8 cellular contexts compared by ENCODE assay signal in the genomic region with DNA sequence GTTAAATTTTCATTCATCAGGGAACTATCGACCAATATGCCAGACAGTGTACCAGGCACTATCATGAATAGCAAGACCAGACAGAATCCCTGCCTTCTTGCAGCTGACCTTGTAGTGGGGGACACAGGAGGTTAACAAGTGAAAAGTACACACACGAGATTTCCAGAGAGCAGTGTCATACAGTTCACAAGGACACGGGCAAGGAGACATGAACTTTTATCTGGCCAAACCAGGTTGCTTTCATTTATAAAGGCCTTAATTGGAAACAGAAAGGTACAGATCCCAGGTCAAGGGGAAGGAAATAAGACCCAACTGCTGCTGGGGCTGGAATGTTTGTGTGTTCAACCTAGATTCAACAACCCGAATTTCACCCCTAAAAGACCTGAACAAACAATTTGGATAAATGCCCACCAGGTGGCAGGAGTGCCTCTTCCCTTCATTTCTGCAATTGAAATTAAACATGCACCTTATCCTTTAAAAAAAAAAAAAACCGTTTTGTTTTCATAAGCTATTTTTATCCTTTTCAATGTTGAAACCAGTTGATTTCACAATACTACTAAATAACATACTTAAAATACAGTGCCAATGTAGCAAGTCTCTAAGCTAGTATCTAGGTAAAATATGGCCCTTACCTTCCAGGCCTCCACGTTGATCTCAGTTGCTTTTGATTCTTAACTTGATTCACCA.
A peak's percentile ranks its signal among the peaks of the same experiment; 100 is the strongest.
DNase-seq lines count a peak whose midpoint lies in the region; ATAC-seq and TF ChIP-seq lines count a peak whose summit lies in the region.

No MANE protein-coding gene starts in this region.

- no peak overlapping the region for H3K4me3 Mint-ChIP-seq in natural killer cell
- no peak overlapping the region for H3K4me3 Mint-ChIP-seq in natural killer cell treated with Interleukin-12 subunit alpha and Interleukin-12 subunit beta and Interleukin-15 and Interleukin-18, amount 100 ng/mL, for 72 hours
- no peak overlapping the region for H3K4me3 Mint-ChIP-seq in effector memory CD8-positive, alpha-beta T cell

- no peaks in the 10 kb centered on the region for H3K36me3 Mint-ChIP-seq in natural killer cell
- H3K36me3 Mint-ChIP-seq in natural killer cell treated with Interleukin-12 subunit alpha and Interleukin-12 subunit beta and Interleukin-15 and Interleukin-18, amount 100 ng/mL, for 72 hours = no peaks in the 10 kb centered on the region
- no peaks in the 10 kb centered on the region for H3K36me3 Mint-ChIP-seq in effector memory CD8-positive, alpha-beta T cell (ENCODE audit: insufficient read depth)

- H3K23ac ChIP-seq in mesendoderm (ENCODE audit: low read length) = no peak overlapping the region

- whole genome bisulfite sequencing in mesendoderm (ENCODE audit: extremely low coverage, insufficient coverage, low lambda C conversion rate) = no CpG with 5 or more reads among the region's 6 CpGs

- no peak overlapping the region for H4K5ac ChIP-seq in mesendoderm (ENCODE audit: low read length)

- no peaks in the 10 kb centered on the region for H3K36me3 ChIP-seq in mesendoderm (ENCODE audit: control insufficient read depth, insufficient read depth, low read length)
- H3K36me3 ChIP-seq in thoracic aorta = no peaks in the 10 kb centered on the region
- no peaks in the 10 kb centered on the region for H3K36me3 ChIP-seq in MG63

- no peaks in the 10 kb centered on the region for H3K79me1 ChIP-seq in mesendoderm (ENCODE audit: low read length)

- peak; percentile 60 for TF ChIP-seq CTCF in natural killer cell (IDR thresholded peaks at IDR 0.05)
- peak; percentile 14; the same call in 1 of the 2 replicates for TF ChIP-seq CTCF in WI38 (IDR thresholded peaks at IDR 0.05; ENCODE audit: low read depth, low read length)
- TF ChIP-seq CTCF in thoracic aorta (IDR thresholded peaks at IDR 0.05) = peak; percentile 71

- peak overlapping the region; percentile 77 for H3K4ac ChIP-seq in mesendoderm (ENCODE audit: low read depth, low read length)

- no peak overlapping the region for H2BK15ac ChIP-seq in mesendoderm (replicated peaks; ENCODE audit: low read depth)

- H3K9me3 ChIP-seq in thoracic aorta (no peaks in the 10 kb centered on the region), MG63 (no peaks in the 10 kb centered on the region)

- intact Hi-C loops in natural killer cell (cut with micrococcal nuclease) = loop anchor here (1.0 kb wide), 1 partner anchor 223 kb away; no protein-coding TSS in a partner anchor

- H3K27me3 Mint-ChIP-seq in natural killer cell (ENCODE audit: low read depth in 2 of 2) = no peaks in the 10 kb centered on the region
- peaks cover 0 to 2% of the 10 kb centered on the region in 2 donors for H3K27me3 Mint-ChIP-seq in natural killer cell treated with Interleukin-12 subunit alpha and Interleukin-12 subunit beta and Interleukin-15 and Interleukin-18, amount 100 ng/mL, for 72 hours
- no peaks in the 10 kb centered on the region for H3K27me3 Mint-ChIP-seq in effector memory CD8-positive, alpha-beta T cell

- H3K4me1 ChIP-seq in mesendoderm (ENCODE audit: control insufficient read depth, low read depth, low read length) = peaks cover 5% of the 10 kb centered on the region
- peaks cover 13 to 18% of the 10 kb centered on the region in 2 donors for H3K4me1 ChIP-seq in thoracic aorta (ENCODE audit: control insufficient read depth in 1 of 2, low read depth in 2 of 2)

- ATAC-seq in natural killer cell (peak; percentile 41 to 53 (median 41)), thoracic aorta (ENCODE audit: insufficient number of reproducible peaks, low FRiP score, low read depth) (peak; percentile 66)
- no peak for ATAC-seq in natural killer cell treated with Interleukin-12 subunit alpha and Interleukin-12 subunit beta and Interleukin-15 and Interleukin-18, amount 100 ng/mL, for 72 hours
- peak; percentile 31 for ATAC-seq in effector memory CD8-positive, alpha-beta T cell (replicated peaks)

- H3K79me2 ChIP-seq in mesendoderm (ENCODE audit: control insufficient read depth, insufficient read depth, low read length) = no peaks in the 10 kb centered on the region

- H3K9ac ChIP-seq in mesendoderm (ENCODE audit: low read length) = no peak overlapping the region

- no peaks in the 10 kb centered on the region for H3K27me3 ChIP-seq in mesendoderm (ENCODE audit: insufficient read depth, low read length, poor library complexity)
- no peaks in the 10 kb centered on the region for H3K27me3 ChIP-seq in thoracic aorta (replicated peaks; ENCODE audit: insufficient read depth)
- no peaks in the 10 kb centered on the region for H3K27me3 ChIP-seq in MG63

- no peak overlapping the region for H3K4me3 ChIP-seq in WI38 (ENCODE audit: low read depth, low read length)
- no peak overlapping the region for H3K4me3 ChIP-seq in mesendoderm (ENCODE audit: low read length)
- H3K4me3 ChIP-seq in thoracic aorta = peak overlapping the region; percentile 35
- no peak overlapping the region for H3K4me3 ChIP-seq in MG63

- no peak overlapping the region for H4K8ac ChIP-seq in mesendoderm (ENCODE audit: low read depth, low read length)

- H2BK120ac ChIP-seq in mesendoderm (ENCODE audit: low read depth, low read length) = no peak overlapping the region

- H3K18ac ChIP-seq in mesendoderm (ENCODE audit: low read length) = no peak overlapping the region

- H3K9me3 Mint-ChIP-seq in natural killer cell = no peaks in the 10 kb centered on the region
- no peaks in the 10 kb centered on the region for H3K9me3 Mint-ChIP-seq in natural killer cell treated with Interleukin-12 subunit alpha and Interleukin-12 subunit beta and Interleukin-15 and Interleukin-18, amount 100 ng/mL, for 72 hours
- H3K9me3 Mint-ChIP-seq in effector memory CD8-positive, alpha-beta T cell = no peaks in the 10 kb centered on the region

- H3K4me1 Mint-ChIP-seq in natural killer cell = no peaks in the 10 kb centered on the region
- H3K4me1 Mint-ChIP-seq in natural killer cell treated with Interleukin-12 subunit alpha and Interleukin-12 subunit beta and Interleukin-15 and Interleukin-18, amount 100 ng/mL, for 72 hours (ENCODE audit: low read depth in 2 of 2) = peaks cover 0 to 2% of the 10 kb centered on the region in 2 donors
- peaks cover 0 to 3% of the 10 kb centered on the region in 2 donors for H3K4me1 Mint-ChIP-seq in effector memory CD8-positive, alpha-beta T cell (ENCODE audit: low read depth in 2 of 2)

- no peak overlapping the region for H3K27ac ChIP-seq in mesendoderm (ENCODE audit: low read depth, low read length)
- peak overlapping the region; percentile 68 to 81 for H3K27ac ChIP-seq in thoracic aorta

- H3K27ac Mint-ChIP-seq in natural killer cell = no peak overlapping the region
- no peak overlapping the region for H3K27ac Mint-ChIP-seq in natural killer cell treated with Interleukin-12 subunit alpha and Interleukin-12 subunit beta and Interleukin-15 and Interleukin-18, amount 100 ng/mL, for 72 hours
- H3K27ac Mint-ChIP-seq in effector memory CD8-positive, alpha-beta T cell = no peak overlapping the region

- H3K4me2 ChIP-seq in mesendoderm (ENCODE audit: low read length) = no peak overlapping the region

- H2BK5ac ChIP-seq in mesendoderm (ENCODE audit: low read length) = no peak overlapping the region

- no peak overlapping the region for H3K56ac ChIP-seq in mesendoderm (ENCODE audit: low read length)

- no peak overlapping the region for H2AK5ac ChIP-seq in mesendoderm (ENCODE audit: low read length)

- DNase-seq in natural killer cell (peak; percentile 21), NCI-H1694 treated with DMSO at 0.1 percent for 48 hours (lab: John Stamatoyannopoulos, UW) (peak; percentile 36), mesendoderm (peak; percentile 56), thoracic aorta (ENCODE audit: low spot score) (no peak), MG63 (no peak)
- DNase-seq in natural killer cell treated with Interleukin-12 subunit alpha and Interleukin-12 subunit beta and Interleukin-15 and Interleukin-18, amount 100 ng/mL, for 72 hours (ENCODE audit: low spot score) = no peak
- peak; percentile 33 to 45 (median 44) for DNase-seq in effector memory CD8-positive, alpha-beta T cell

Comparison
In these comparisons a context has a peak if more than half of its experiments do, and no peak if none do; other contexts are left out.
1. ATAC-seq: peak in natural killer cell (3 of 3), effector memory CD8-positive, alpha-beta T cell (single experiment) and thoracic aorta (single experiment); none in natural killer cell treated with Interleukin-12 subunit alpha and Interleukin-12 subunit beta and Interleukin-15 and Interleukin-18, amount 100 ng/mL, for 72 hours (0 of 2).
2. DNase-seq: peak in natural killer cell (single experiment), NCI-H1694 treated with DMSO at 0.1 percent for 48 hours (single experiment), effector memory CD8-positive, alpha-beta T cell (3 of 3) and mesendoderm (single experiment); none in natural killer cell treated with Interleukin-12 subunit alpha and Interleukin-12 subunit beta and Interleukin-15 and Interleukin-18, amount 100 ng/mL, for 72 hours (single experiment), thoracic aorta (single experiment) and MG63 (single experiment).
3. CTCF ChIP-seq: peak in every context shown above with its lines; median percentile 71 in thoracic aorta; 60 in natural killer cell; 14 in WI38.